ENCODE assay signal across 1 cellular context in the genomic region with DNA sequence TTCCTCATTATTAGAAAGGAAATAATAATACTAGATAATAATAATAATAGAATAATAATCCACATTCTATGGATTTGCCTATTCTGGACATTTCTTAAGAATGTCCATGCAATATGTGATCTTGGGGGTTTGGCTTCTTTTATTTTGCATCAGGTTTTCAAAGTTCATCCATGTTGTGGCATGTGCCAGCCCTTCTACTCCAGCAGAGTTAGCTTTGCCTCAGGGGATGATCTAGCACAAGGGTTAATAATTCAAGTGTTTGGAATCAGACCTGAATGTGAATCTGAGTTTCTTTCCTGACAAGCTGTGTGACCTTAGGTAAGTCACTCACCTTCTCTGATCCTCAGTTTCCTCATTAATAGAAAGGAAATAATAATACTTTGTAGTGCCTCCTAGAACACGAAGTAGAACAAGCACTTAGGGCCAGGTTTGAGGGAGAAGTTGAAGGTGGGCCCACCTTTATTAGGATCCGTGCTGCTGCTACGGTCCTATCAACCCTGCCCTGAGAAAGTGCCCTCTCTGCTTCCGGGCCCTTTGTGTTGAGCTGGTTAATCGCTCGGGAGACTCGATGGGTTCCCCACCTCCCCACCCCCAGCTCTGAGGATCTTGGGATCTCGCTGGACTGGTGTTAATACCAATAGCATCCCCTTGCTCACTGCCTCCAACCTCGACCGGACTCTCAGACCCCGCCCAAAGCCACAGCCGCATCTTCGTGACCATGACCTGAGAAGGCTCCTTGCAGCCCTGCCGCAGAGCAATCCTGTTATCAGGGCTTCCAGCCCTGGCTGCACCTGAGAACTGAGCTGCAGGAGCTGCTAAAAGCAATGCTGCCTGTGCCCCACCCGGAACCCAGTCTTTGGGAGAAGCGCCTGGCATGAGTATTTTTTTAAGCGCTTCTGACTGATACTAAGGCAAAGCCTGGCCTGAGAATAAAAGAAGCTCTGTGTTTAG.
TF ChIP-seq lines count a peak whose summit lies in the region.

No MANE protein-coding gene starts in this region.

TF ChIP-seq in K562, 482 proteins besides CTCF, POLR2A, EP300 and RAD21 (continued from another document and continues in another):
- TF ChIP-seq JUN (IDR thresholded peaks at IDR 0.05; ENCODE audit: borderline replicate concordance, low read depth, low read length) = no peak
- TF ChIP-seq JUN (CRISPR knock-in tag; IDR thresholded peaks at IDR 0.05; ENCODE audit: borderline replicate concordance) = no peak
- TF ChIP-seq DIDO1 (tag; IDR thresholded peaks at IDR 0.05; ENCODE audit: low read depth) = no peak
- TF ChIP-seq PTRF (tag; IDR thresholded peaks at IDR 0.05) = no peak
- TF ChIP-seq ZFP36 (IDR thresholded peaks at IDR 0.05; ENCODE audit: low read depth, low read length, partially characterized antibody) = peak; percentile 86
- TF ChIP-seq, protein P1, sequence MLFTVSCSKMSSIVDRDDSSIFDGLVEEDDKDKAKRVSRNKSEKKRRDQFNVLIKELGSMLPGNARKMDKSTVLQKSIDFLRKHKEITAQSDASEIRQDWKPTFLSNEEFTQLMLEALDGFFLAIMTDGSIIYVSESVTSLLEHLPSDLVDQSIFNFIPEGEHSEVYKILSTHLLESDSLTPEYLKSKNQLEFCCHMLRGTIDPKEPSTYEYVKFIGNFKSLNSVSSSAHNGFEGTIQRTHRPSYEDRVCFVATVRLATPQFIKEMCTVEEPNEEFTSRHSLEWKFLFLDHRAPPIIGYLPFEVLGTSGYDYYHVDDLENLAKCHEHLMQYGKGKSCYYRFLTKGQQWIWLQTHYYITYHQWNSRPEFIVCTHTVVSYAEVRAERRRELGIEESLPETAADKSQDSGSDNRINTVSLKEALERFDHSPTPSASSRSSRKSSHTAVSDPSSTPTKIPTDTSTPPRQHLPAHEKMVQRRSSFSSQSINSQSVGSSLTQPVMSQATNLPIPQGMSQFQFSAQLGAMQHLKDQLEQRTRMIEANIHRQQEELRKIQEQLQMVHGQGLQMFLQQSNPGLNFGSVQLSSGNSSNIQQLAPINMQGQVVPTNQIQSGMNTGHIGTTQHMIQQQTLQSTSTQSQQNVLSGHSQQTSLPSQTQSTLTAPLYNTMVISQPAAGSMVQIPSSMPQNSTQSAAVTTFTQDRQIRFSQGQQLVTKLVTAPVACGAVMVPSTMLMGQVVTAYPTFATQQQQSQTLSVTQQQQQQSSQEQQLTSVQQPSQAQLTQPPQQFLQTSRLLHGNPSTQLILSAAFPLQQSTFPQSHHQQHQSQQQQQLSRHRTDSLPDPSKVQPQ (CRISPR knock-in tag; IDR thresholded peaks at IDR 0.05; ENCODE audit: borderline replicate concordance) = no peak
- TF ChIP-seq, protein P2, sequence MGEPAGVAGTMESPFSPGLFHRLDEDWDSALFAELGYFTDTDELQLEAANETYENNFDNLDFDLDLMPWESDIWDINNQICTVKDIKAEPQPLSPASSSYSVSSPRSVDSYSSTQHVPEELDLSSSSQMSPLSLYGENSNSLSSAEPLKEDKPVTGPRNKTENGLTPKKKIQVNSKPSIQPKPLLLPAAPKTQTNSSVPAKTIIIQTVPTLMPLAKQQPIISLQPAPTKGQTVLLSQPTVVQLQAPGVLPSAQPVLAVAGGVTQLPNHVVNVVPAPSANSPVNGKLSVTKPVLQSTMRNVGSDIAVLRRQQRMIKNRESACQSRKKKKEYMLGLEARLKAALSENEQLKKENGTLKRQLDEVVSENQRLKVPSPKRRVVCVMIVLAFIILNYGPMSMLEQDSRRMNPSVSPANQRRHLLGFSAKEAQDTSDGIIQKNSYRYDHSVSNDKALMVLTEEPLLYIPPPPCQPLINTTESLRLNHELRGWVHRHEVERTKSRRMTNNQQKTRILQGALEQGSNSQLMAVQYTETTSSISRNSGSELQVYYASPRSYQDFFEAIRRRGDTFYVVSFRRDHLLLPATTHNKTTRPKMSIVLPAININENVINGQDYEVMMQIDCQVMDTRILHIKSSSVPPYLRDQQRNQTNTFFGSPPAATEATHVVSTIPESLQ (CRISPR knock-in tag; IDR thresholded peaks at IDR 0.05) = no peak
- TF ChIP-seq DPF2 (IDR thresholded peaks at IDR 0.05) = peak; percentile 59
- TF ChIP-seq ZBED1 (IDR thresholded peaks at IDR 0.05) = no peak
- no peak for TF ChIP-seq NR2F6 (CRISPR knock-in tag; IDR thresholded peaks at IDR 0.05)
- no peak for TF ChIP-seq HDAC8 (tag; IDR thresholded peaks at IDR 0.05)
- TF ChIP-seq, protein P3, sequence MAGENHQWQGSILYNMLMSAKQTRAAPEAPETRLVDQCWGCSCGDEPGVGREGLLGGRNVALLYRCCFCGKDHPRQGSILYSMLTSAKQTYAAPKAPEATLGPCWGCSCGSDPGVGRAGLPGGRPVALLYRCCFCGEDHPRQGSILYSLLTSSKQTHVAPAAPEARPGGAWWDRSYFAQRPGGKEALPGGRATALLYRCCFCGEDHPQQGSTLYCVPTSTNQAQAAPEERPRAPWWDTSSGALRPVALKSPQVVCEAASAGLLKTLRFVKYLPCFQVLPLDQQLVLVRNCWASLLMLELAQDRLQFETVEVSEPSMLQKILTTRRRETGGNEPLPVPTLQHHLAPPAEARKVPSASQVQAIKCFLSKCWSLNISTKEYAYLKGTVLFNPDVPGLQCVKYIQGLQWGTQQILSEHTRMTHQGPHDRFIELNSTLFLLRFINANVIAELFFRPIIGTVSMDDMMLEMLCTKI (IDR thresholded peaks at IDR 0.05; ENCODE audit: partially characterized antibody) = no peak
- no peak for TF ChIP-seq ZNF583 (CRISPR knock-in tag; IDR thresholded peaks at IDR 0.05)
- TF ChIP-seq, protein P4, sequence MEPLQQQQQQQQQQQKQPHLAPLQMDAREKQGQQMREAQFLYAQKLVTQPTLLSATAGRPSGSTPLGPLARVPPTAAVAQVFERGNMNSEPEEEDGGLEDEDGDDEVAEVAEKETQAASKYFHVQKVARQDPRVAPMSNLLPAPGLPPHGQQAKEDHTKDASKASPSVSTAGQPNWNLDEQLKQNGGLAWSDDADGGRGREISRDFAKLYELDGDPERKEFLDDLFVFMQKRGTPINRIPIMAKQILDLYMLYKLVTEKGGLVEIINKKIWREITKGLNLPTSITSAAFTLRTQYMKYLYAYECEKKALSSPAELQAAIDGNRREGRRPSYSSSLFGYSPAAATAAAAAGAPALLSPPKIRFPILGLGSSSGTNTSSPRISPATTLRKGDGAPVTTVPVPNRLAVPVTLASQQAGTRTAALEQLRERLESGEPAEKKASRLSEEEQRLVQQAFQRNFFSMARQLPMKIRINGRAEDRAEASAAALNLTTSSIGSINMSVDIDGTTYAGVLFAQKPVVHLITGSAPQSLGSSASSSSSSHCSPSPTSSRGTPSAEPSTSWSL (CRISPR knock-in tag; IDR thresholded peaks at IDR 0.05; ENCODE audit: borderline replicate concordance) = no peak
- TF ChIP-seq SIRT6 (IDR thresholded peaks at IDR 0.05; ENCODE audit: low read depth, low read length) = no peak
- TF ChIP-seq, protein P5, sequence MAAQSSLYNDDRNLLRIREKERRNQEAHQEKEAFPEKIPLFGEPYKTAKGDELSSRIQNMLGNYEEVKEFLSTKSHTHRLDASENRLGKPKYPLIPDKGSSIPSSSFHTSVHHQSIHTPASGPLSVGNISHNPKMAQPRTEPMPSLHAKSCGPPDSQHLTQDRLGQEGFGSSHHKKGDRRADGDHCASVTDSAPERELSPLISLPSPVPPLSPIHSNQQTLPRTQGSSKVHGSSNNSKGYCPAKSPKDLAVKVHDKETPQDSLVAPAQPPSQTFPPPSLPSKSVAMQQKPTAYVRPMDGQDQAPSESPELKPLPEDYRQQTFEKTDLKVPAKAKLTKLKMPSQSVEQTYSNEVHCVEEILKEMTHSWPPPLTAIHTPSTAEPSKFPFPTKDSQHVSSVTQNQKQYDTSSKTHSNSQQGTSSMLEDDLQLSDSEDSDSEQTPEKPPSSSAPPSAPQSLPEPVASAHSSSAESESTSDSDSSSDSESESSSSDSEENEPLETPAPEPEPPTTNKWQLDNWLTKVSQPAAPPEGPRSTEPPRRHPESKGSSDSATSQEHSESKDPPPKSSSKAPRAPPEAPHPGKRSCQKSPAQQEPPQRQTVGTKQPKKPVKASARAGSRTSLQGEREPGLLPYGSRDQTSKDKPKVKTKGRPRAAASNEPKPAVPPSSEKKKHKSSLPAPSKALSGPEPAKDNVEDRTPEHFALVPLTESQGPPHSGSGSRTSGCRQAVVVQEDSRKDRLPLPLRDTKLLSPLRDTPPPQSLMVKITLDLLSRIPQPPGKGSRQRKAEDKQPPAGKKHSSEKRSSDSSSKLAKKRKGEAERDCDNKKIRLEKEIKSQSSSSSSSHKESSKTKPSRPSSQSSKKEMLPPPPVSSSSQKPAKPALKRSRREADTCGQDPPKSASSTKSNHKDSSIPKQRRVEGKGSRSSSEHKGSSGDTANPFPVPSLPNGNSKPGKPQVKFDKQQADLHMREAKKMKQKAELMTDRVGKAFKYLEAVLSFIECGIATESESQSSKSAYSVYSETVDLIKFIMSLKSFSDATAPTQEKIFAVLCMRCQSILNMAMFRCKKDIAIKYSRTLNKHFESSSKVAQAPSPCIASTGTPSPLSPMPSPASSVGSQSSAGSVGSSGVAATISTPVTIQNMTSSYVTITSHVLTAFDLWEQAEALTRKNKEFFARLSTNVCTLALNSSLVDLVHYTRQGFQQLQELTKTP (IDR thresholded peaks at IDR 0.05; ENCODE audit: low read depth in 1 of 2, partially characterized antibody in 2 of 2) = no peak
- no peak for TF ChIP-seq MEF2D (tag; conservative IDR thresholded peaks at IDR 0.05; ENCODE audit: low read depth)
- no peak for TF ChIP-seq BMI1 (IDR thresholded peaks at IDR 0.05; ENCODE audit: low read length)
- peak; percentile 91 for TF ChIP-seq ADNP (tag; IDR thresholded peaks at IDR 0.05)
- TF ChIP-seq, protein P6, sequence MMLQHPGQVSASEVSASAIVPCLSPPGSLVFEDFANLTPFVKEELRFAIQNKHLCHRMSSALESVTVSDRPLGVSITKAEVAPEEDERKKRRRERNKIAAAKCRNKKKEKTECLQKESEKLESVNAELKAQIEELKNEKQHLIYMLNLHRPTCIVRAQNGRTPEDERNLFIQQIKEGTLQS (IDR thresholded peaks at IDR 0.05) = no peak
- TF ChIP-seq, protein P6 (CRISPR knock-in tag; conservative IDR thresholded peaks at IDR 0.05) = no peak
- no peak for TF ChIP-seq PHF20 (IDR thresholded peaks at IDR 0.05; ENCODE audit: partially characterized antibody)
- TF ChIP-seq, protein P7, sequence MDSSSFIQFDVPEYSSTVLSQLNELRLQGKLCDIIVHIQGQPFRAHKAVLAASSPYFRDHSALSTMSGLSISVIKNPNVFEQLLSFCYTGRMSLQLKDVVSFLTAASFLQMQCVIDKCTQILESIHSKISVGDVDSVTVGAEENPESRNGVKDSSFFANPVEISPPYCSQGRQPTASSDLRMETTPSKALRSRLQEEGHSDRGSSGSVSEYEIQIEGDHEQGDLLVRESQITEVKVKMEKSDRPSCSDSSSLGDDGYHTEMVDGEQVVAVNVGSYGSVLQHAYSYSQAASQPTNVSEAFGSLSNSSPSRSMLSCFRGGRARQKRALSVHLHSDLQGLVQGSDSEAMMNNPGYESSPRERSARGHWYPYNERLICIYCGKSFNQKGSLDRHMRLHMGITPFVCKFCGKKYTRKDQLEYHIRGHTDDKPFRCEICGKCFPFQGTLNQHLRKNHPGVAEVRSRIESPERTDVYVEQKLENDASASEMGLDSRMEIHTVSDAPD (CRISPR knock-in tag; IDR thresholded peaks at IDR 0.05) = no peak
- TF ChIP-seq NFIC (IDR thresholded peaks at IDR 0.05) = 0 out of 2 replicates have a peak, but pooled peaks have one; percentile 18
- TF ChIP-seq TEAD2 (tag; IDR thresholded peaks at IDR 0.05) = no peak
- TF ChIP-seq, protein P8, sequence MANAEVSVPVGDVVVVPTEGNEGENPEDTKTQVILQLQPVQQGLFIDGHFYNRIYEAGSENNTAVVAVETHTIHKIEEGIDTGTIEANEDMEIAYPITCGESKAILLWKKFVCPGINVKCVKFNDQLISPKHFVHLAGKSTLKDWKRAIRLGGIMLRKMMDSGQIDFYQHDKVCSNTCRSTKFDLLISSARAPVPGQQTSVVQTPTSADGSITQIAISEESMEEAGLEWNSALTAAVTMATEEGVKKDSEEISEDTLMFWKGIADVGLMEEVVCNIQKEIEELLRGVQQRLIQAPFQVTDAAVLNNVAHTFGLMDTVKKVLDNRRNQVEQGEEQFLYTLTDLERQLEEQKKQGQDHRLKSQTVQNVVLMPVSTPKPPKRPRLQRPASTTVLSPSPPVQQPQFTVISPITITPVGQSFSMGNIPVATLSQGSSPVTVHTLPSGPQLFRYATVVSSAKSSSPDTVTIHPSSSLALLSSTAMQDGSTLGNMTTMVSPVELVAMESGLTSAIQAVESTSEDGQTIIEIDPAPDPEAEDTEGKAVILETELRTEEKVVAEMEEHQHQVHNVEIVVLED (CRISPR knock-in tag; IDR thresholded peaks at IDR 0.05) = no peak
- TF ChIP-seq ZNF347 (CRISPR knock-in tag; IDR thresholded peaks at IDR 0.05; ENCODE audit: low read depth) = no peak
- TF ChIP-seq RNF2 (IDR thresholded peaks at IDR 0.05) = no peak
- no peak for TF ChIP-seq ZNF124 (CRISPR knock-in tag; IDR thresholded peaks at IDR 0.05)
- TF ChIP-seq ZNF121 (CRISPR knock-in tag; conservative IDR thresholded peaks at IDR 0.05) = peak; percentile 96
- TF ChIP-seq ESRRA (IDR thresholded peaks at IDR 0.05; ENCODE audit: borderline replicate concordance, low read depth) = peak; percentile 38; the same call in 1 of the 2 replicates
- no peak for TF ChIP-seq ZNF12 (CRISPR knock-in tag; IDR thresholded peaks at IDR 0.05)
- TF ChIP-seq POLR3G (IDR thresholded peaks at IDR 0.05; ENCODE audit: extremely low read depth, insufficient read length, insufficient replicate concordance) = no peak
- TF ChIP-seq, protein P9, sequence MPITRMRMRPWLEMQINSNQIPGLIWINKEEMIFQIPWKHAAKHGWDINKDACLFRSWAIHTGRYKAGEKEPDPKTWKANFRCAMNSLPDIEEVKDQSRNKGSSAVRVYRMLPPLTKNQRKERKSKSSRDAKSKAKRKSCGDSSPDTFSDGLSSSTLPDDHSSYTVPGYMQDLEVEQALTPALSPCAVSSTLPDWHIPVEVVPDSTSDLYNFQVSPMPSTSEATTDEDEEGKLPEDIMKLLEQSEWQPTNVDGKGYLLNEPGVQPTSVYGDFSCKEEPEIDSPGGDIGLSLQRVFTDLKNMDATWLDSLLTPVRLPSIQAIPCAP (CRISPR knock-in tag; IDR thresholded peaks at IDR 0.05; ENCODE audit: borderline replicate concordance) = no peak
- peak; percentile 80 for TF ChIP-seq SMARCA5 (IDR thresholded peaks at IDR 0.05)
- TF ChIP-seq, protein P10, sequence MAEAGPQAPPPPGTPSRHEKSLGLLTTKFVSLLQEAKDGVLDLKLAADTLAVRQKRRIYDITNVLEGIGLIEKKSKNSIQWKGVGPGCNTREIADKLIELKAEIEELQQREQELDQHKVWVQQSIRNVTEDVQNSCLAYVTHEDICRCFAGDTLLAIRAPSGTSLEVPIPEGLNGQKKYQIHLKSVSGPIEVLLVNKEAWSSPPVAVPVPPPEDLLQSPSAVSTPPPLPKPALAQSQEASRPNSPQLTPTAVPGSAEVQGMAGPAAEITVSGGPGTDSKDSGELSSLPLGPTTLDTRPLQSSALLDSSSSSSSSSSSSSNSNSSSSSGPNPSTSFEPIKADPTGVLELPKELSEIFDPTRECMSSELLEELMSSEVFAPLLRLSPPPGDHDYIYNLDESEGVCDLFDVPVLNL (CRISPR knock-in tag; IDR thresholded peaks at IDR 0.05; ENCODE audit: low read depth) = no peak
- TF ChIP-seq LEF1 (IDR thresholded peaks at IDR 0.05) = no peak
- no peak for TF ChIP-seq TCF7 (IDR thresholded peaks at IDR 0.05; ENCODE audit: borderline replicate concordance)
- peak; percentile 34; the same call in 1 of the 2 replicates for TF ChIP-seq GATAD2A (IDR thresholded peaks at IDR 0.05)
